1 cellular context compared by ENCODE assay signal in the genomic region with DNA sequence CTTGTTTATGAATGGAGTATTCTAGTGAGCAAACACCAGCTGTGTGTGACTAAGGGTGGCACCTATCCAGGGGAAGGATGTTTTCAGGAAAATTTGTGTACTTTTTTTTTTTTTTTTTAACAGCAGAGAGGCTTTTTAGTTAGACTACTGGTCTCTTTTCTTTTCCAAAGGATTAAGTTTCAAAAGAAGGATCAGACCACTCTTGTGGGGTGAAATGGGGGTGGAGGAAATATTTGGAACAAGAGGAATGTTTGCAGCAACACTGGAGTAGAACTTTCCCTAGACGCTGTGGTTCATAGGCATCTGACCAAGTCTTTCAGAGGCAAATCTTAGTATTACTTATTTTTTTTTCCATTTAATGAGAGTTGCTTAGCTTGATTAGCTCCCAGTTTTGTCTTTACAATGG.
TF ChIP-seq lines count a peak whose summit lies in the region.

No MANE protein-coding gene starts in this region.

TF ChIP-seq in endothelial cell of umbilical vein, 7 proteins besides CTCF, POLR2A, EP300 and RAD21:
- TF ChIP-seq FOS (IDR thresholded peaks at IDR 0.05; ENCODE audit: borderline replicate concordance, insufficient read depth, low read length) (no peak), JUN (IDR thresholded peaks at IDR 0.05; ENCODE audit: borderline replicate concordance, insufficient read depth, insufficient read length, low read depth) (no peak), GATA2 (IDR thresholded peaks at IDR 0.05; ENCODE audit: insufficient read depth, insufficient read length, low read depth, low read length) (no peak), EZH2 (IDR thresholded peaks at IDR 0.05; ENCODE audit: borderline replicate concordance, low read depth, low read length, severe bottlenecking) (no peak), POLR2AphosphoS5 (IDR thresholded peaks at IDR 0.05; ENCODE audit: insufficient read depth, low read depth, low read length) (no peak), MYC (IDR thresholded peaks at IDR 0.05; ENCODE audit: low read depth, low read length) (no peak)
- TF ChIP-seq, protein P1, sequence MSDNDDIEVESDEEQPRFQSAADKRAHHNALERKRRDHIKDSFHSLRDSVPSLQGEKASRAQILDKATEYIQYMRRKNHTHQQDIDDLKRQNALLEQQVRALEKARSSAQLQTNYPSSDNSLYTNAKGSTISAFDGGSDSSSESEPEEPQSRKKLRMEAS (IDR thresholded peaks at IDR 0.05; ENCODE audit: insufficient read depth, insufficient read length): no peak
